In genomic region chr1:109687641-109688499, GRCh38 we compare ENCODE assay signal across 8 cellular contexts. TPM values are rescaled to one million over a fixed set of nuclear protein-coding genes. Genes with fewer than 3 reads are reported as not detected.
A peak's percentile ranks its signal among the peaks of the same experiment; 100 is the strongest.
DNase-seq lines count a peak whose midpoint lies in the region; ATAC-seq and TF ChIP-seq lines count a peak whose summit lies in the region.

GSTM1 (plus strand) TSS chr1:109687817; CDS start chr1:109687874, 57 bp downstream.

- TF ChIP-seq CTCF in cardiac fibroblast (IDR thresholded peaks at IDR 0.05; ENCODE audit: low read depth, low read length) (peak; percentile 51), neutrophil (IDR thresholded peaks at IDR 0.05) (peak; percentile 16), endothelial cell (IDR thresholded peaks at IDR 0.05; ENCODE audit: unreplicated experiment) (no peak)

- peak within 1 kb of the TSS; percentile 67 for H3K4me3 ChIP-seq in Jurkat, Clone E6-1 (ENCODE audit: low read length)
- peak within 1 kb of the TSS in 1 of 2 donors; percentile 69 for H3K4me3 ChIP-seq in cardiac fibroblast (replicated peaks in 1 of 2; ENCODE audit: low read depth in 2 of 2, low read length in 2 of 2)
- H3K4me3 ChIP-seq in neutrophil (ENCODE audit: low read depth in 1 of 2, low read length in 1 of 2): no peak within 1 kb of the TSS

- DNase-seq in CMK (ENCODE audit: low read depth): peak; percentile 49
- peak; percentile 66 for DNase-seq in Jurkat, Clone E6-1 (ENCODE audit: low read depth, low spot score)
- peak in 1 of 2 donors; percentile 87 for DNase-seq in cardiac fibroblast (ENCODE audit: low read depth in 2 of 2)
- no peak for DNase-seq in endothelial cell (ENCODE audit: low spot score)

- H3K9me3 ChIP-seq in neutrophil: no peaks in the 10 kb centered on the region

- no peaks in the 10 kb centered on the region for H3K36me3 ChIP-seq in neutrophil

- H3K9me3 Mint-ChIP-seq in endothelial cell (ENCODE audit: unreplicated experiment): no peaks in the 10 kb centered on the region

- H3K4me1 Mint-ChIP-seq in endothelial cell (ENCODE audit: unreplicated experiment): no peaks in the 10 kb centered on the region

- ATAC-seq in GM19397 (IDR thresholded peaks at IDR 0.05; ENCODE audit: unreplicated experiment) (peak; percentile 94), HG02571 (IDR thresholded peaks at IDR 0.05; ENCODE audit: unreplicated experiment) (no peak), esophagus mucosa (no peak)

- H3K27ac ChIP-seq in neutrophil: no peak within 1 kb of the TSS

- H3K27me3 ChIP-seq in neutrophil: no peaks in the 10 kb centered on the region

- H3K4me1 ChIP-seq in neutrophil (ENCODE audit: control insufficient read depth in 1 of 2, insufficient read depth in 1 of 2, low read depth in 1 of 2, low read length in 1 of 2): no peaks in the 10 kb centered on the region

- no peaks in the 10 kb centered on the region for H3K36me3 Mint-ChIP-seq in endothelial cell (ENCODE audit: low read depth, unreplicated experiment)

- H3K27ac Mint-ChIP-seq in endothelial cell (ENCODE audit: unreplicated experiment): no peak within 1 kb of the TSS

- no peaks in the 10 kb centered on the region for H3K27me3 Mint-ChIP-seq in endothelial cell (ENCODE audit: unreplicated experiment)

- H3K4me3 Mint-ChIP-seq in endothelial cell (ENCODE audit: unreplicated experiment): no peak within 1 kb of the TSS

RNA-seq across cellular contexts. Expression of gene GSTM1, which starts in this region (rescaled TPM):
- 67.2 TPM for polyA plus RNA-seq in Jurkat, Clone E6-1 (2012; ENCODE audit: insufficient read depth, insufficient read length)
- total RNA-seq in endothelial cell (ENCODE audit: unreplicated experiment): not detected
- total RNA-seq in esophagus mucosa: not detected
